Comparison of ENCODE assay signal across 17 cellular contexts in genomic region chr1:69305621-69306020, GRCh38.
A peak's percentile ranks its signal among the peaks of the same experiment; 100 is the strongest.
DNase-seq lines count a peak whose midpoint lies in the region; ATAC-seq and TF ChIP-seq lines count a peak whose summit lies in the region.
"Had no signal": no experiment of that assay in that cellular context is flagged by ENCODE, and none has a peak within 500 bp of the region (broad histone marks: within the 10 kb centered on the region; RNA-seq: fewer than 3 reads in every experiment).

No MANE protein-coding gene starts in this region.

- H3K4me3 Mint-ChIP-seq in activated T-cell treated with anti-CD3 and anti-CD28 coated beads, Interleukin-2, amount 50 U/mL, for 24 hours: no peak overlapping the region
- H3K4me3 Mint-ChIP-seq: CD4-positive, alpha-beta memory T cell had no signal

- no peak overlapping the region for H3K27ac Mint-ChIP-seq in activated T-cell treated with anti-CD3 and anti-CD28 coated beads, Interleukin-2, amount 50 U/mL, for 24 hours
- H3K27ac Mint-ChIP-seq: CD4-positive, alpha-beta memory T cell had no signal

- H3K27ac ChIP-seq in foreskin keratinocyte: no peak overlapping the region
- H3K27ac ChIP-seq: gastrocnemius medialis, pancreas, suprapubic skin had no signal

- ATAC-seq in foreskin keratinocyte (peak; percentile 57), GM21526 (IDR thresholded peaks at IDR 0.05; ENCODE audit: low FRiP score, unreplicated experiment) (no peak)
- ATAC-seq: gastrocnemius medialis, mucosa of descending colon, pancreas had no signal

- H3K36me3 Mint-ChIP-seq in activated T-cell treated with anti-CD3 and anti-CD28 coated beads, Interleukin-2, amount 50 U/mL, for 24 hours (ENCODE audit: low read depth): no peaks in the 10 kb centered on the region
- H3K36me3 Mint-ChIP-seq: CD4-positive, alpha-beta memory T cell had no signal

- H3K9me3 Mint-ChIP-seq in activated T-cell treated with anti-CD3 and anti-CD28 coated beads, Interleukin-2, amount 50 U/mL, for 24 hours: peaks cover 10% of the 10 kb centered on the region

- TF ChIP-seq CTCF in GM06990 (IDR thresholded peaks at IDR 0.05; ENCODE audit: insufficient read depth, low read length, poor library complexity, severe bottlenecking) (peak; percentile 39), HFF-Myc (IDR thresholded peaks at IDR 0.05; ENCODE audit: low read depth, low read length, missing control alignments) (peak; percentile 29), foreskin keratinocyte (conservative IDR thresholded peaks at IDR 0.05) (peak; percentile 54)

- no peak overlapping the region for H3K4me3 ChIP-seq in GM06990 (replicated peaks; ENCODE audit: low read depth, low read length)
- no peak overlapping the region for H3K4me3 ChIP-seq in HFF-Myc (replicated peaks; ENCODE audit: low read depth, low read length)
- H3K4me3 ChIP-seq: gastrocnemius medialis, mucosa of descending colon, pancreas, suprapubic skin had no signal

- DNase-seq in GM06990 (ENCODE audit: extremely low read depth, insufficient read length): no peak
- no peak for DNase-seq in HFF-Myc (ENCODE audit: extremely low read depth, low read depth)
- DNase-seq in RPMI8226: peak; percentile 35
- DNase-seq in foreskin keratinocyte: no peak
- DNase-seq in NCI-H2029 (lab: John Stamatoyannopoulos, UW): no peak
- DNase-seq in activated T-cell treated with anti-CD3 and anti-CD28 coated beads, Interleukin-2, amount 50 U/mL, for 24 hours: no peak
- DNase-seq in AG08396 (ENCODE audit: low spot score): no peak
- DNase-seq: activated CD4-positive, alpha-beta T cell treated with anti-CD3 and anti-CD28 coated beads, Interleukin-2, amount 50 U/mL, for 48 hours; activated gamma-delta T cell treated with Interleukin-2 at 50 U/mL for 16 hours; CD4-positive, alpha-beta memory T cell; gastrocnemius medialis; kidney; mucosa of descending colon; NCI-H1930 had no signal

- no peaks in the 10 kb centered on the region for H3K4me1 Mint-ChIP-seq in activated T-cell treated with anti-CD3 and anti-CD28 coated beads, Interleukin-2, amount 50 U/mL, for 24 hours (ENCODE audit: low read depth)
- H3K4me1 Mint-ChIP-seq: CD4-positive, alpha-beta memory T cell had no signal

- H3K4me1 ChIP-seq in foreskin keratinocyte: no peaks in the 10 kb centered on the region
- H3K4me1 ChIP-seq: gastrocnemius medialis, pancreas, suprapubic skin had no signal

- no peaks in the 10 kb centered on the region for H3K36me3 ChIP-seq in GM06990 (ENCODE audit: control insufficient read depth, insufficient read depth, low read length)
- H3K36me3 ChIP-seq: gastrocnemius medialis, pancreas, suprapubic skin had no signal

- H3K27me3 ChIP-seq in GM06990 (replicated peaks; ENCODE audit: control insufficient read depth, insufficient read depth, low read length): no peaks in the 10 kb centered on the region
- no peaks in the 10 kb centered on the region for H3K27me3 ChIP-seq in foreskin keratinocyte
- H3K27me3 ChIP-seq: gastrocnemius medialis, pancreas, suprapubic skin had no signal

- H3K27me3 Mint-ChIP-seq in activated T-cell treated with anti-CD3 and anti-CD28 coated beads, Interleukin-2, amount 50 U/mL, for 24 hours: no peaks in the 10 kb centered on the region
- H3K27me3 Mint-ChIP-seq: CD4-positive, alpha-beta memory T cell had no signal
